In genomic region chr5:170986598-170986997, GRCh38 we compare ENCODE assay signal across 12 cellular contexts.
DNase-seq lines count a peak whose midpoint lies in the region; ATAC-seq and TF ChIP-seq lines count a peak whose summit lies in the region.
"Had no signal": no experiment of that assay in that cellular context is flagged by ENCODE, and none has a peak within 500 bp of the region (broad histone marks: within the 10 kb centered on the region; RNA-seq: fewer than 3 reads in every experiment).

No MANE protein-coding gene starts in this region.

- POLR2A ChIA-PET in MCF 10A (lab: Yijun Ruan, JAX), result interaction anchor here (0.7 kb wide), 1 partner anchor 402 kb away, joined by 3 read pairs; no protein-coding TSS in a partner anchor

- 46 to 80% methylated on average over 1 of the region's 1 CpG for WGBS in testis, 2 donors

- H3K9me3 ChIP-seq in breast epithelium, result no peaks in the 10 kb centered on the region
- no peaks in the 10 kb centered on the region for H3K9me3 ChIP-seq in testis

- H3K4me1 ChIP-seq in breast epithelium (no peaks in the 10 kb centered on the region), testis (no peaks in the 10 kb centered on the region)

- no peaks in the 10 kb centered on the region for H3K36me3 ChIP-seq in breast epithelium
- no peaks in the 10 kb centered on the region for H3K36me3 ChIP-seq in testis (ENCODE audit: low read depth, missing control alignments)

- H3K27me3 ChIP-seq in breast epithelium (no peaks in the 10 kb centered on the region), testis (no peaks in the 10 kb centered on the region)

- TF ChIP-seq CTCF in MCF 10A (IDR thresholded peaks at IDR 0.05; ENCODE audit: unreplicated experiment) (peak; percentile 33), breast epithelium (IDR thresholded peaks at IDR 0.05) (no peak), epithelial cell of esophagus (IDR thresholded peaks at IDR 0.05; ENCODE audit: insufficient read depth, low read depth, low read length, missing control alignments) (no peak), testis (IDR thresholded peaks at IDR 0.05) (no peak)

- no peak overlapping the region for H3K4me3 Mint-ChIP-seq in MCF 10A (ENCODE audit: unreplicated experiment)
- H3K4me3 Mint-ChIP-seq: CD14-positive monocyte had no signal

- H3K4me1 Mint-ChIP-seq in MCF 10A (ENCODE audit: insufficient read depth, unreplicated experiment), result peaks cover 12% of the 10 kb centered on the region
- H3K4me1 Mint-ChIP-seq: CD14-positive monocyte had no signal

- H3K9me3 Mint-ChIP-seq in MCF 10A (ENCODE audit: unreplicated experiment), result no peaks in the 10 kb centered on the region

- H3K36me3 Mint-ChIP-seq in MCF 10A (ENCODE audit: insufficient read depth, unreplicated experiment), result peaks cover 2% of the 10 kb centered on the region
- H3K36me3 Mint-ChIP-seq: CD14-positive monocyte had no signal

- CTCF ChIA-PET in MCF 10A (lab: Yijun Ruan, JAX), result interaction anchor here (0.5 to 2.1 kb wide), 16 partner anchors 17 to 368 kb away, joined by 3 to 8 read pairs (median 4); no protein-coding TSS in a partner anchor

- no peak overlapping the region for H3K27ac ChIP-seq in breast epithelium
- H3K27ac ChIP-seq in testis, result no peak overlapping the region
- H3K27ac ChIP-seq: coronary artery had no signal

- no peaks in the 10 kb centered on the region for H3K27me3 Mint-ChIP-seq in MCF 10A (ENCODE audit: insufficient read depth, unreplicated experiment)

- no peak overlapping the region for H3K27ac Mint-ChIP-seq in MCF 10A (ENCODE audit: low read depth, unreplicated experiment)
- H3K27ac Mint-ChIP-seq: CD14-positive monocyte had no signal

- intact Hi-C loops in MCF 10A (cut with micrococcal nuclease) (loop anchor here (1.0 kb wide), 2 partner anchors 351 to 356 kb away; no protein-coding TSS in a partner anchor), breast epithelium (cut with DNase I; ENCODE audit: low total_unique reads) (no loop called here), testis (cut with DNase I; ENCODE audit: low total_unique reads) (no loop called here)

- DNase-seq in MCF 10A (ENCODE audit: unreplicated experiment) (peak; percentile 48), breast epithelium (ENCODE audit: low spot score in 2 of 2) (no peak), NCI-H748 treated with DMSO at 0.1 percent for 48 hours (lab: John Stamatoyannopoulos, UW) (peak; percentile 47), epithelial cell of esophagus (ENCODE audit: low read depth) (peak; percentile 41), testis (no peak), NCI-H187 (lab: John Stamatoyannopoulos, UW) (no peak), HuH-7.5 (ENCODE audit: low spot score) (no peak)
- DNase-seq: activated CD8-positive, alpha-beta memory T cell treated with anti-CD3 and anti-CD28 coated beads for 24 hours had no signal

- BruUV-seq in MCF 10A (replicated peaks; lab: Mats Ljungman, UMichigan), result no TSS peak

- TF ChIP-seq POLR2A in breast epithelium (IDR thresholded peaks at IDR 0.05), result no peak
- TF ChIP-seq POLR2A in testis (IDR thresholded peaks at IDR 0.05), result no peak

- H3K4me3 ChIP-seq in breast epithelium (no peak overlapping the region), epithelial cell of esophagus (ENCODE audit: low read length) (no peak overlapping the region), testis (no peak overlapping the region)
- H3K4me3 ChIP-seq: coronary artery had no signal

- ATAC-seq in HG02610 (IDR thresholded peaks at IDR 0.05; ENCODE audit: unreplicated experiment), result no peak
- ATAC-seq: Panc1 had no signal

Comparison
In these comparisons a context has a peak if more than half of its experiments do, and no peak if none do; other contexts are left out.
1. DNase-seq: peak in MCF 10A (single experiment), NCI-H748 treated with DMSO at 0.1 percent for 48 hours (single experiment) and epithelial cell of esophagus (single experiment); none in breast epithelium (0 of 2), testis (single experiment), NCI-H187 (0 of 2) and HuH-7.5 (single experiment).